In genomic region chr5:113245427-113246052, GRCh38 we compare ENCODE assay signal across 14 cellular contexts.
A peak's percentile ranks its signal among the peaks of the same experiment; 100 is the strongest.
DNase-seq lines count a peak whose midpoint lies in the region; ATAC-seq and TF ChIP-seq lines count a peak whose summit lies in the region.
"Had no signal": no experiment of that assay in that cellular context is flagged by ENCODE, and none has a peak within 500 bp of the region (broad histone marks: within the 10 kb centered on the region; RNA-seq: fewer than 3 reads in every experiment).

No MANE protein-coding gene starts in this region.

- TF ChIP-seq EP300 in esophagus muscularis mucosa (IDR thresholded peaks at IDR 0.05) (no peak), ovary (IDR thresholded peaks at IDR 0.05) (no peak)

- DNase-seq in esophagus muscularis mucosa (ENCODE audit: extremely low spot score) (no peak), ovary (no peak), head of caudate nucleus (no peak), HCEC 1CT (no peak), NCI-H510A (lab: John Stamatoyannopoulos, UW) (no peak)
- DNase-seq: activated CD4-positive, alpha-beta T cell treated with anti-CD3 and anti-CD28 coated beads, Interleukin-2, amount 50 U/mL, for 48 hours; activated naive CD8-positive, alpha-beta T cell treated with anti-CD3 and anti-CD28 coated beads, Interleukin-2, amount 10 ng/mL, durations not matched to agents 7 days and 5 days; NCI-H1417; small intestine; stimulated activated CD8-positive, alpha-beta memory T cell treated with anti-CD3 and anti-CD28 coated beads, Interleukin-4, amount 100 ng/mL, for 48 hours had no signal

- H3K4me1 ChIP-seq in HUES48 (ENCODE audit: control insufficient read depth, insufficient read depth, low read length) (peaks cover 33% of the 10 kb centered on the region), esophagus muscularis mucosa (peaks cover 31 to 49% (median 37%) of the 10 kb centered on the region in 4 donors), ovary (ENCODE audit: insufficient read depth) (peaks cover 27% of the 10 kb centered on the region)

- intact Hi-C loops in esophagus muscularis mucosa (cut with DNase I) (no loop called here), ovary (cut with DNase I) (loop anchor here in 2 of 4 donors (5.0 to 10.0 kb wide), 2 partner anchors 91 to 93 kb away; no protein-coding TSS in a partner anchor), head of caudate nucleus (cut with DNase I) (no loop called here)

- H3K36me3 ChIP-seq in HUES48 (ENCODE audit: control insufficient read depth, insufficient read depth, low read length), result no peaks in the 10 kb centered on the region
- no peaks in the 10 kb centered on the region for H3K36me3 ChIP-seq in esophagus muscularis mucosa
- H3K36me3 ChIP-seq in ovary, result no peaks in the 10 kb centered on the region

- H3K9ac ChIP-seq in HUES48 (ENCODE audit: low read depth, low read length), result peak overlapping the region; percentile 8; the same call in 1 of the 2 replicates

- H3K4me3 ChIP-seq in HUES48 (ENCODE audit: low read depth, low read length), result 0 out of 2 replicates have a peak overlapping the region, but pooled peaks have one; percentile 7
- H3K4me3 ChIP-seq in esophagus muscularis mucosa, result no peak overlapping the region
- no peak overlapping the region for H3K4me3 ChIP-seq in ovary

- TF ChIP-seq CTCF in esophagus muscularis mucosa (IDR thresholded peaks at IDR 0.05) (no peak), ovary (IDR thresholded peaks at IDR 0.05) (no peak)

- H3K9me3 ChIP-seq in HUES48 (ENCODE audit: control insufficient read depth, insufficient read depth, low read length) (no peaks in the 10 kb centered on the region), esophagus muscularis mucosa (no peaks in the 10 kb centered on the region), ovary (no peaks in the 10 kb centered on the region)

- H3K27me3 ChIP-seq in HUES48 (ENCODE audit: control insufficient read depth, insufficient read depth, low read length) (no peaks in the 10 kb centered on the region), esophagus muscularis mucosa (no peaks in the 10 kb centered on the region), ovary (no peaks in the 10 kb centered on the region)

- WGBS in esophagus muscularis mucosa, result 43% methylated on average over 2 of the region's 2 CpGs
- 23 to 31% (median 25%) methylated on average over 2 of the region's 2 CpGs for WGBS in ovary, 3 donors

- ATAC-seq in GM18861 (IDR thresholded peaks at IDR 0.05; ENCODE audit: unreplicated experiment) (peak; percentile 57), HG02938 (IDR thresholded peaks at IDR 0.05; ENCODE audit: unreplicated experiment) (no peak)

- H3K27ac ChIP-seq in HUES48 (ENCODE audit: low read depth, low read length) (peak overlapping the region; percentile 90), esophagus muscularis mucosa (replicated peaks in 1 of 4) (peak overlapping the region; percentile 28 to 66 (median 61)), ovary (peak overlapping the region; percentile 63 to 82)
- H3K27ac ChIP-seq: HL-60 had no signal

- TF ChIP-seq POLR2A in esophagus muscularis mucosa (IDR thresholded peaks at IDR 0.05; ENCODE audit: low read depth) (no peak), ovary (IDR thresholded peaks at IDR 0.05) (no peak)
